ENCODE assay signal across 23 cellular contexts in genomic region chr5:113162208-113162607, GRCh38.
A peak's percentile ranks its signal among the peaks of the same experiment; 100 is the strongest.
DNase-seq lines count a peak whose midpoint lies in the region; ATAC-seq and TF ChIP-seq lines count a peak whose summit lies in the region.
"Had no signal": no experiment of that assay in that cellular context is flagged by ENCODE, and none has a peak within 500 bp of the region (broad histone marks: within the 10 kb centered on the region; RNA-seq: fewer than 3 reads in every experiment).

No MANE protein-coding gene starts in this region.

- H3K4me3 Mint-ChIP-seq in MCF 10A (ENCODE audit: unreplicated experiment): no peak overlapping the region
- H3K4me3 Mint-ChIP-seq: activated naive CD8-positive, alpha-beta T cell treated with anti-CD3 and anti-CD28 coated beads for 36 hours; activated T-helper 17 cell treated with anti-CD3 and anti-CD28 coated beads, Interleukin-2, amount 50 U/mL, for 72 hours had no signal

- no peaks in the 10 kb centered on the region for H3K9me3 Mint-ChIP-seq in MCF 10A (ENCODE audit: unreplicated experiment)
- H3K9me3 Mint-ChIP-seq: activated naive CD8-positive, alpha-beta T cell treated with anti-CD3 and anti-CD28 coated beads for 36 hours; activated T-helper 17 cell treated with anti-CD3 and anti-CD28 coated beads, Interleukin-2, amount 50 U/mL, for 72 hours had no signal

- TF ChIP-seq CTCF in MCF 10A (IDR thresholded peaks at IDR 0.05; ENCODE audit: unreplicated experiment) (no peak), breast epithelium (IDR thresholded peaks at IDR 0.05) (no peak), PC-9 (conservative IDR thresholded peaks at IDR 0.05) (no peak), esophagus squamous epithelium (IDR thresholded peaks at IDR 0.05) (no peak), stomach (IDR thresholded peaks at IDR 0.05) (no peak)

- peaks cover 12% of the 10 kb centered on the region for H3K36me3 Mint-ChIP-seq in MCF 10A (ENCODE audit: insufficient read depth, unreplicated experiment)
- H3K36me3 Mint-ChIP-seq: activated naive CD8-positive, alpha-beta T cell treated with anti-CD3 and anti-CD28 coated beads for 36 hours had no signal

- H3K27ac Mint-ChIP-seq in MCF 10A (ENCODE audit: low read depth, unreplicated experiment): peak overlapping the region; percentile 96
- H3K27ac Mint-ChIP-seq: activated naive CD8-positive, alpha-beta T cell treated with anti-CD3 and anti-CD28 coated beads for 36 hours; activated T-helper 17 cell treated with anti-CD3 and anti-CD28 coated beads, Interleukin-2, amount 50 U/mL, for 72 hours had no signal

- TF ChIP-seq POLR2A in breast epithelium (IDR thresholded peaks at IDR 0.05) (no peak), esophagus squamous epithelium (IDR thresholded peaks at IDR 0.05) (no peak), stomach (IDR thresholded peaks at IDR 0.05) (no peak)

- no peaks in the 10 kb centered on the region for H3K36me3 ChIP-seq in breast epithelium
- no peaks in the 10 kb centered on the region for H3K36me3 ChIP-seq in PC-9 (ENCODE audit: low read depth)
- H3K36me3 ChIP-seq in esophagus squamous epithelium: no peaks in the 10 kb centered on the region
- H3K36me3 ChIP-seq in stomach: no peaks in the 10 kb centered on the region
- H3K36me3 ChIP-seq: brain microvascular endothelial cell, heart right ventricle, prostate gland, thoracic aorta had no signal

- WGBS in esophagus squamous epithelium, 2 donors: 46 to 57% methylated on average over 3 of the region's 3 CpGs
- 57 to 69% (median 64%) methylated on average over 3 of the region's 3 CpGs for WGBS in stomach, 5 donors

- H3K9me3 ChIP-seq in breast epithelium (no peaks in the 10 kb centered on the region), PC-9 (ENCODE audit: insufficient read depth, low read depth) (no peaks in the 10 kb centered on the region), esophagus squamous epithelium (no peaks in the 10 kb centered on the region), stomach (no peaks in the 10 kb centered on the region)
- H3K9me3 ChIP-seq: Caco-2, heart right ventricle, prostate gland, thoracic aorta had no signal

- no peak for ATAC-seq in GM21717 (IDR thresholded peaks at IDR 0.05; ENCODE audit: unreplicated experiment)
- ATAC-seq: activated T-helper 17 cell treated with anti-CD3 and anti-CD28 coated beads, Interleukin-2, amount 50 U/mL, for 72 hours; SK-N-SH treated with all-trans-retinoic acid at 6 μM for 48 hours had no signal

- peaks cover 0 to 5% of the 10 kb centered on the region in 2 donors for H3K4me1 ChIP-seq in breast epithelium
- H3K4me1 ChIP-seq in PC-9 (replicated peaks; ENCODE audit: insufficient read depth): peaks cover 19% of the 10 kb centered on the region
- H3K4me1 ChIP-seq in esophagus squamous epithelium: peaks cover 29 to 80% (median 42%) of the 10 kb centered on the region in 3 donors
- H3K4me1 ChIP-seq in stomach: peaks cover 0 to 41% (median 14%) of the 10 kb centered on the region in 4 donors
- H3K4me1 ChIP-seq: Caco-2, prostate gland had no signal

- POLR2A ChIA-PET in MCF 10A (lab: Yijun Ruan, JAX) (interaction anchor here (0.6 to 1.7 kb wide), 12 partner anchors 35 to 326 kb away, joined by 3 to 9 read pairs (median 4); partner anchors contain the start of gene MCC), PC-9 (lab: Charles Lee; ENCODE audit: unreplicated experiment) (no interaction called here)

- H3K27me3 ChIP-seq in breast epithelium (no peaks in the 10 kb centered on the region), PC-9 (ENCODE audit: insufficient read depth, low read depth) (no peaks in the 10 kb centered on the region), esophagus squamous epithelium (no peaks in the 10 kb centered on the region), stomach (no peaks in the 10 kb centered on the region)
- H3K27me3 ChIP-seq: brain microvascular endothelial cell, heart right ventricle had no signal

- no peak for TF ChIP-seq EP300 in stomach (IDR thresholded peaks at IDR 0.05)

- intact Hi-C loops in MCF 10A (cut with micrococcal nuclease) (loop anchor here (2.0 to 5.0 kb wide), 2 partner anchors 41 to 350 kb away; partner anchors contain the start of gene YTHDC2), breast epithelium (cut with DNase I; ENCODE audit: low total_unique reads) (no loop called here), PC-9 (cut with micrococcal nuclease; ENCODE audit: unreplicated experiment) (loop anchor here (5.0 kb wide), 1 partner anchor 685 kb away; no protein-coding TSS in a partner anchor), esophagus squamous epithelium (cut with DNase I) (no loop called here), stomach (cut with DNase I; ENCODE audit: low total_unique reads) (no loop called here)

- no peak overlapping the region for H3K4me2 ChIP-seq in PC-9

- BruUV-seq in MCF 10A (replicated peaks; lab: Mats Ljungman, UMichigan) (no TSS peak), PC-9 (replicated peaks; lab: Mats Ljungman, UMichigan) (no TSS peak)

- no peaks in the 10 kb centered on the region for H3K79me2 ChIP-seq in PC-9 (ENCODE audit: low read depth)

- H3K9me2 ChIP-seq in PC-9 (ENCODE audit: insufficient read depth): no peaks in the 10 kb centered on the region

- CTCF ChIA-PET in MCF 10A (lab: Yijun Ruan, JAX) (interaction anchor here (0.7 to 2.0 kb wide), 4 partner anchors 20 to 188 kb away, joined by 5 to 6 read pairs (median 6); no protein-coding TSS in a partner anchor), PC-9 (lab: Charles Lee) (no interaction called here)

- H3K27me3 Mint-ChIP-seq in MCF 10A (ENCODE audit: insufficient read depth, unreplicated experiment): no peaks in the 10 kb centered on the region
- H3K27me3 Mint-ChIP-seq: activated T-helper 17 cell treated with anti-CD3 and anti-CD28 coated beads, Interleukin-2, amount 50 U/mL, for 72 hours had no signal

- peaks cover 11% of the 10 kb centered on the region; the same call in 1 of the 2 replicates for H3F3A ChIP-seq in PC-9 (ENCODE audit: insufficient read depth, low read depth)

- no peak for DNase-seq in MCF 10A (ENCODE audit: unreplicated experiment)
- no peak for DNase-seq in breast epithelium (ENCODE audit: low spot score in 2 of 2)
- no peak for DNase-seq in PC-9
- DNase-seq in esophagus squamous epithelium (lab: John Stamatoyannopoulos, UW): no peak
- DNase-seq in stomach: no peak
- no peak for DNase-seq in SW 1271 (lab: John Stamatoyannopoulos, UW)
- no peak for DNase-seq in NCI-H446 (lab: John Stamatoyannopoulos, UW)
- DNase-seq: activated CD4-positive, alpha-beta T cell treated with anti-CD3 and anti-CD28 coated beads, Interleukin-2, amount 50 U/mL, for 4 hours; activated CD8-positive, alpha-beta memory T cell treated with anti-CD3 and anti-CD28 coated beads, Interleukin-2, amount 50 U/mL, for 4 hours; activated naive CD8-positive, alpha-beta T cell treated with anti-CD3 and anti-CD28 coated beads for 36 hours; brain microvascular endothelial cell; Caco-2; KG1; MV-4-11; RPMI8226; stimulated activated CD4-positive, alpha-beta T cell treated with anti-CD3 and anti-CD28 coated beads, Interleukin-1b, Interleukin-23, amount 100 ng/mL, for 48 hours had no signal

- H3K4me1 Mint-ChIP-seq in MCF 10A (ENCODE audit: insufficient read depth, unreplicated experiment): peaks cover 60% of the 10 kb centered on the region
- H3K4me1 Mint-ChIP-seq: activated T-helper 17 cell treated with anti-CD3 and anti-CD28 coated beads, Interleukin-2, amount 50 U/mL, for 72 hours had no signal

- no peak overlapping the region for H3K4me3 ChIP-seq in breast epithelium
- no peak overlapping the region for H3K4me3 ChIP-seq in PC-9
- H3K4me3 ChIP-seq in esophagus squamous epithelium: no peak overlapping the region
- H3K4me3 ChIP-seq in stomach: no peak overlapping the region
- H3K4me3 ChIP-seq: heart right ventricle, prostate gland, skin epidermis, thoracic aorta had no signal

- no peak overlapping the region for H2AFZ ChIP-seq in PC-9

- no peaks in the 10 kb centered on the region for H4K20me1 ChIP-seq in PC-9 (ENCODE audit: insufficient read depth)

- H3K27ac ChIP-seq in breast epithelium: no peak overlapping the region
- H3K27ac ChIP-seq in PC-9: peak overlapping the region; percentile 64; the same call in 1 of the 2 replicates
- H3K27ac ChIP-seq in esophagus squamous epithelium: peak overlapping the region; percentile 57 to 78 (median 73)
- peak overlapping the region in 3 of 5 donors; percentile 37 to 61 (median 59) for H3K27ac ChIP-seq in stomach
- H3K27ac ChIP-seq: brain microvascular endothelial cell, thoracic aorta had no signal

Comparison
In these comparisons a context has a peak if more than half of its experiments do, and no peak if none do; other contexts are left out.
1. intact Hi-C loops: an anchor here in MCF 10A (2.0 to 5.0 kb wide) and PC-9 (5.0 kb wide); none called in breast epithelium, esophagus squamous epithelium and stomach.
2. H3K27ac ChIP-seq: peak in PC-9 (single experiment), esophagus squamous epithelium (4 of 4) and stomach (3 of 5); none in breast epithelium (0 of 2).